ENCODE assay signal across 22 cellular contexts in genomic region chr15:63694184-63694583, GRCh38.
"Had no signal": no experiment of that assay in that cellular context is flagged by ENCODE, and none has a peak within 500 bp of the region (broad histone marks: within the 10 kb centered on the region; RNA-seq: fewer than 3 reads in every experiment).

No MANE protein-coding gene starts in this region.

- ATAC-seq: T-helper 17 cell, WTC11 had no signal

- H3K4me3 Mint-ChIP-seq: activated naive CD4-positive, alpha-beta T cell treated with anti-CD3 and anti-CD28 coated beads for 36 hours; activated T-helper 1 cell treated with anti-CD3 and anti-CD28 coated beads, Interleukin-12 subunit alpha, Interleukin-12 subunit beta, Interleukin-2, Interleukin-4 antibody, amounts not matched to agents 30 ng/mL and 10 ng/mL and 1 ng/mL, durations not matched to agents 14 hours and 24 hours and 36 hours; central memory CD8-positive, alpha-beta T cell; T-helper 17 cell; WTC11 had no signal

- H3K9me3 ChIP-seq: Peyer's patch had no signal

- H3K4me1 ChIP-seq: Peyer's patch had no signal

- H3K27me3 Mint-ChIP-seq: central memory CD8-positive, alpha-beta T cell; T-helper 17 cell had no signal

- H3K27ac ChIP-seq: Peyer's patch had no signal

- H3K27ac Mint-ChIP-seq: activated naive CD4-positive, alpha-beta T cell treated with anti-CD3 and anti-CD28 coated beads for 36 hours; T-helper 17 cell; WTC11 had no signal

- H3K9me3 Mint-ChIP-seq: activated naive CD4-positive, alpha-beta T cell treated with anti-CD3 and anti-CD28 coated beads for 36 hours; activated T-helper 1 cell treated with anti-CD3 and anti-CD28 coated beads, Interleukin-12 subunit alpha, Interleukin-12 subunit beta, Interleukin-2, Interleukin-4 antibody, amounts not matched to agents 30 ng/mL and 10 ng/mL and 1 ng/mL, durations not matched to agents 14 hours and 24 hours and 36 hours; central memory CD8-positive, alpha-beta T cell; WTC11 had no signal

- DNase-seq: activated CD4-positive, alpha-beta T cell treated with anti-CD3 and anti-CD28 coated beads for 48 hours; activated CD4-positive, alpha-beta T cell treated with anti-CD3 and anti-CD28 coated beads, Interleukin-2, amount 50 U/mL, for 4 hours; activated CD4-positive, CD25-positive, alpha-beta regulatory T cell treated with anti-CD3 and anti-CD28 coated beads, Interleukin-2, amount 50 U/mL, for 72 hours; activated CD8-positive, alpha-beta memory T cell treated with anti-CD3 and anti-CD28 coated beads for 24 hours; activated effector memory CD4-positive, alpha-beta T cell treated with Interleukin-2 at 50 U/mL for 16 hours; activated naive CD4-positive, alpha-beta T cell treated with anti-CD3 and anti-CD28 coated beads for 36 hours; aorta; Kasumi-1; KBM-7; NCI-H1105 treated with DMSO at 0.1 percent for 48 hours; NCI-H1436 treated with DMSO at 0.1 percent for 48 hours; NCI-H187; NCI-H2081; NCI-H510A treated with DMSO at 0.1 percent for 48 hours; NCI-H69; Peyer's patch; SIG-M5; T-helper 17 cell; T-helper 9 cell had no signal

- H3K27me3 ChIP-seq: Peyer's patch had no signal

- H3K4me3 ChIP-seq: Peyer's patch had no signal

- H3K4me1 Mint-ChIP-seq: WTC11 had no signal
